ENCODE assay signal across 37 cellular contexts in the genomic region with DNA sequence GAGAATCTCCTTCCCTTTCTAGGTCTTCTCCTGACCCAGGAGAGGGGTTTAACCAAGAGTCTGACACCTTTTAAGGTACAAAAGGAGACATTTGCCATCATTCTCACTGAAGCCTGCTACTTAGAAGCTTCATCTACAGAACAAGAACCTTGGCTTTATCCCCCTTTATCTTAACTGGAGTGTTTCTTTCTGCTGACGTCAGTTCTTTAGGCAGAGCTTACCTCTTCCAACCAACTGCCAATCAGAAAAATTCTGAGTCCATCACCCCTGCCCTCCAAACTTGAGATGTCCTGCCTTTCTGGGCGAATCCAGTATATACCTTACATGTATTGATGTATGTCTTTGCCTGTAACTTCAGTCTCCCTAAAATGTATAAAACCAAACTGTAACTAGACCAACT. TPM values are rescaled to one million over a fixed set of nuclear protein-coding genes. Genes with fewer than 3 reads are reported as not detected.
"Had no signal": no experiment of that assay in that cellular context is flagged by ENCODE, and none has a peak within 500 bp of the region (broad histone marks: within the 10 kb centered on the region; RNA-seq: fewer than 3 reads in every experiment).

No MANE protein-coding gene starts in this region.

- H3K4me3 Mint-ChIP-seq: activated CD4-positive, alpha-beta memory T cell treated with anti-CD3 and anti-CD28 coated beads for 36 hours; activated CD4-positive, alpha-beta T cell treated with anti-CD3 and anti-CD28 coated beads, Interleukin-2, amount 10 ng/mL, durations not matched to agents 24 days and 14 days; activated naive CD4-positive, alpha-beta T cell treated with anti-CD3 and anti-CD28 coated beads for 36 hours; activated naive CD8-positive, alpha-beta T cell treated with anti-CD3 and anti-CD28 coated beads, Interleukin-2, amount 10 ng/mL, durations not matched to agents 7 days and 5 days; activated T-helper 1 cell treated with anti-CD3 and anti-CD28 coated beads, Interleukin-12 subunit alpha, Interleukin-12 subunit beta, Interleukin-2, Interleukin-4 antibody, amounts not matched to agents 30 ng/mL and 10 ng/mL and 1 ng/mL, durations not matched to agents 14 hours and 24 hours and 36 hours; dendritic cell treated with granulocyte-macrophage colony-stimulating factor and Interleukin-4, amounts not matched to agents 40 ng/mL and 50 ng/mL, for 4 days; mesothelial cell of epicardium; naive B cell; nephron progenitor cell; stimulated activated memory B cell treated with anti-CD40 and anti-IgM and Interleukin-4, amounts not matched to agents 10 μg/mL and 1 μg/mL and 100 μg/mL, for 72 hours; stimulated activated naive CD8-positive, alpha-beta T cell treated with anti-CD3 and anti-CD28 coated beads, Interleukin-15, amount 100 ng/mL, for 72 hours had no signal

- ATAC-seq: stimulated activated memory B cell treated with anti-CD40 and anti-IgM and Interleukin-4, amounts not matched to agents 10 μg/mL and 1 μg/mL and 100 μg/mL, for 72 hours; stimulated activated naive CD8-positive, alpha-beta T cell treated with anti-CD3 and anti-CD28 coated beads, Interleukin-15, amount 100 ng/mL, for 72 hours had no signal

- H3K4me1 ChIP-seq: breast epithelium, left ventricle myocardium inferior, upper lobe of left lung, vagina had no signal

- H3K4me3 ChIP-seq: breast epithelium, left ventricle myocardium inferior, ovary, sigmoid colon, upper lobe of left lung, vagina had no signal

- FAIRE-seq: endometrium, frontal cortex, small intestine, TTC549 had no signal

- H3K27me3 Mint-ChIP-seq: progenitor cell of endocrine pancreas had no signal

- DNase-seq: activated CD4-positive, alpha-beta memory T cell treated with anti-CD3 and anti-CD28 coated beads for 36 hours; activated CD4-positive, alpha-beta T cell treated with anti-CD3 and anti-CD28 coated beads, Interleukin-2, amount 10 ng/mL, durations not matched to agents 24 days and 14 days; activated CD4-positive, CD25-positive, alpha-beta regulatory T cell treated with anti-CD3 and anti-CD28 coated beads, Interleukin-2, amount 50 U/mL, for 72 hours; activated CD8-positive, alpha-beta memory T cell treated with anti-CD3 and anti-CD28 coated beads, Interleukin-2, amount 50 U/mL, for 4 hours; activated effector memory CD4-positive, alpha-beta T cell treated with anti-CD3 and anti-CD28 coated beads, Interleukin-2, amount 50 U/mL, for 16 hours; activated naive CD4-positive, alpha-beta T cell treated with anti-CD3 and anti-CD28 coated beads for 36 hours; activated naive CD8-positive, alpha-beta T cell treated with anti-CD3 and anti-CD28 coated beads, Interleukin-2, amount 10 ng/mL, durations not matched to agents 7 days and 5 days; activated T-cell treated with anti-CD3 and anti-CD28 coated beads, Interleukin-2, amount 50 U/mL, for 1 hour; central memory CD4-positive, alpha-beta T cell; effector CD4-positive, alpha-beta T cell; left ventricle myocardium inferior; naive B cell; nephron progenitor cell; ovary; retina; sigmoid colon; small intestine; stimulated activated CD4-positive, alpha-beta T cell treated with anti-CD3 and anti-CD28 coated beads, Interleukin-1b, Interleukin-23, amount 100 ng/mL, for 48 hours; stimulated activated CD4-positive, alpha-beta T cell treated with anti-CD3 and anti-CD28 coated beads, Interleukin-4, amount 100 ng/mL, for 4 hours; stimulated activated CD8-positive, alpha-beta memory T cell treated with anti-CD3 and anti-CD28 coated beads, Interleukin-4, amount 100 ng/mL, for 48 hours; stimulated activated naive CD8-positive, alpha-beta T cell treated with anti-CD3 and anti-CD28 coated beads, Interleukin-15, amount 100 ng/mL, for 72 hours; substantia nigra; T-helper 1 cell; upper lobe of left lung; WERI-Rb-1 had no signal

- H3K36me3 ChIP-seq: breast epithelium, left ventricle myocardium inferior, neutrophil, ovary, sigmoid colon, upper lobe of left lung, vagina, WERI-Rb-1 had no signal

- H3K4me1 Mint-ChIP-seq: activated CD4-positive, alpha-beta T cell treated with anti-CD3 and anti-CD28 coated beads, Interleukin-2, amount 10 ng/mL, durations not matched to agents 24 days and 14 days; activated naive CD8-positive, alpha-beta T cell treated with anti-CD3 and anti-CD28 coated beads, Interleukin-2, amount 10 ng/mL, durations not matched to agents 7 days and 5 days; naive B cell; stimulated activated memory B cell treated with anti-CD40 and anti-IgM and Interleukin-4, amounts not matched to agents 10 μg/mL and 1 μg/mL and 100 μg/mL, for 72 hours; stimulated activated naive CD8-positive, alpha-beta T cell treated with anti-CD3 and anti-CD28 coated beads, Interleukin-15, amount 100 ng/mL, for 72 hours had no signal

- H3K9me3 ChIP-seq: neutrophil, sigmoid colon, vagina had no signal

- H3K27ac ChIP-seq: breast epithelium, epithelial cell of prostate, left ventricle myocardium inferior, neutrophil, ovary, sigmoid colon, upper lobe of left lung, vagina, WERI-Rb-1 had no signal

- H3K27ac Mint-ChIP-seq: activated CD4-positive, alpha-beta memory T cell treated with anti-CD3 and anti-CD28 coated beads for 36 hours; activated CD4-positive, alpha-beta T cell treated with anti-CD3 and anti-CD28 coated beads, Interleukin-2, amount 10 ng/mL, durations not matched to agents 24 days and 14 days; activated naive CD4-positive, alpha-beta T cell treated with anti-CD3 and anti-CD28 coated beads for 36 hours; activated naive CD8-positive, alpha-beta T cell treated with anti-CD3 and anti-CD28 coated beads, Interleukin-2, amount 10 ng/mL, durations not matched to agents 7 days and 5 days; activated T-helper 1 cell treated with anti-CD3 and anti-CD28 coated beads, Interleukin-12 subunit alpha, Interleukin-12 subunit beta, Interleukin-2, Interleukin-4 antibody, amounts not matched to agents 30 ng/mL and 10 ng/mL and 1 ng/mL, durations not matched to agents 14 hours and 24 hours and 36 hours; dendritic cell treated with granulocyte-macrophage colony-stimulating factor and Interleukin-4, amounts not matched to agents 40 ng/mL and 50 ng/mL, for 4 days; mesothelial cell of epicardium; naive B cell; progenitor cell of endocrine pancreas; stimulated activated memory B cell treated with anti-CD40 and anti-IgM and Interleukin-4, amounts not matched to agents 10 μg/mL and 1 μg/mL and 100 μg/mL, for 72 hours; stimulated activated naive CD8-positive, alpha-beta T cell treated with anti-CD3 and anti-CD28 coated beads, Interleukin-15, amount 100 ng/mL, for 72 hours had no signal

- H3K36me3 Mint-ChIP-seq: activated naive CD8-positive, alpha-beta T cell treated with anti-CD3 and anti-CD28 coated beads, Interleukin-2, amount 10 ng/mL, durations not matched to agents 7 days and 5 days had no signal

- H3K27me3 ChIP-seq: breast epithelium, neutrophil, ovary, upper lobe of left lung, vagina had no signal

RNA-seq across cellular contexts. Expression of gene PLEKHG4B, which starts 37.2 kb away (rescaled TPM):
- total RNA-seq: activated CD4-positive, alpha-beta memory T cell treated with anti-CD3 and anti-CD28 coated beads for 36 hours; activated CD4-positive, alpha-beta T cell treated with anti-CD3 and anti-CD28 coated beads, Interleukin-2, amount 10 ng/mL, durations not matched to agents 24 days and 14 days; activated naive CD4-positive, alpha-beta T cell treated with anti-CD3 and anti-CD28 coated beads for 36 hours; activated T-helper 1 cell treated with anti-CD3 and anti-CD28 coated beads, Interleukin-12 subunit alpha, Interleukin-12 subunit beta, Interleukin-2, Interleukin-4 antibody, amounts not matched to agents 30 ng/mL and 10 ng/mL and 1 ng/mL, durations not matched to agents 14 hours and 24 hours and 36 hours; left ventricle myocardium inferior had no signal
